Comparison of ENCODE assay signal across 8 cellular contexts in genomic region chr16:50747206-50747956, GRCh38. TPM values are rescaled to one million over a fixed set of nuclear protein-coding genes. Genes with fewer than 3 reads are reported as not detected.
DNase-seq lines count a peak whose midpoint lies in the region; ATAC-seq, FAIRE-seq and TF ChIP-seq lines count a peak whose summit lies in the region.

No MANE protein-coding gene starts in this region.

- H3F3A ChIP-seq in PC-9 (ENCODE audit: insufficient read depth, low read depth), result peaks cover 14% of the 10 kb centered on the region

- H4K20me1 ChIP-seq in PC-9 (ENCODE audit: insufficient read depth), result no peaks in the 10 kb centered on the region
- H4K20me1 ChIP-seq in H1 (replicated peaks in 1 of 2; ENCODE audit: control insufficient read depth in 1 of 2, insufficient read depth in 2 of 2, low read length in 2 of 2), result no peaks in the 10 kb centered on the region

- H3K4me1 Mint-ChIP-seq in osteocyte (ENCODE audit: unreplicated experiment), result peaks cover 13% of the 10 kb centered on the region

- H3K9me3 Mint-ChIP-seq in osteocyte (ENCODE audit: unreplicated experiment), result no peaks in the 10 kb centered on the region

- H3K4ac ChIP-seq in H1 (replicated peaks; ENCODE audit: insufficient read length, low read depth, low read length), result no peak overlapping the region

- no TSS peak for BruUV-seq in PC-9 (replicated peaks; lab: Mats Ljungman, UMichigan)

- H3K36me3 ChIP-seq in PC-9 (ENCODE audit: low read depth) (no peaks in the 10 kb centered on the region), H1 (ENCODE audit: control insufficient read depth in 2 of 4, insufficient read depth in 4 of 4, low read length in 3 of 4) (no peaks in the 10 kb centered on the region; a peak in 1 of 8 replicates)

- POLR2A ChIA-PET in PC-9 (lab: Charles Lee; ENCODE audit: unreplicated experiment), result no interaction called here
- POLR2A ChIA-PET in H1 (lab: Charles Lee; ENCODE audit: partially characterized antibody), result no interaction called here
- POLR2A ChIA-PET in HEK293T (lab: Yijun Ruan, JAX), result no interaction called here

- H3K27me3 Mint-ChIP-seq in osteocyte (ENCODE audit: unreplicated experiment), result no peaks in the 10 kb centered on the region

- H3K9me3 ChIP-seq in PC-9 (ENCODE audit: insufficient read depth, low read depth) (no peaks in the 10 kb centered on the region), H1 (ENCODE audit: insufficient read depth in 2 of 2, low read depth in 1 of 2, low read length in 1 of 2) (no peaks in the 10 kb centered on the region)

- ATAC-seq in HG02943 (IDR thresholded peaks at IDR 0.05; ENCODE audit: low read depth, unreplicated experiment), result peak; percentile 50

- CTCF ChIA-PET in PC-9 (lab: Charles Lee), result interaction anchor here (1.3 kb wide), 1 partner anchor 82 kb away, joined by 4 read pairs; no protein-coding TSS in a partner anchor
- CTCF ChIA-PET in H1 (lab: Charles Lee; ENCODE audit: partially characterized antibody), result interaction anchor here (0.8 to 4.8 kb wide), 9 partner anchors 28 to 112 kb away, joined by 3 to 42 read pairs (median 5); no protein-coding TSS in a partner anchor
- CTCF ChIA-PET in HEK293T (lab: Yijun Ruan, JAX), result interaction anchor here (0.6 to 1.4 kb wide), 2 partner anchors 55 to 75 kb away, joined by 3 to 6 read pairs; no protein-coding TSS in a partner anchor

- no peak overlapping the region for H3K4me3 Mint-ChIP-seq in osteocyte (ENCODE audit: unreplicated experiment)

- H4K8ac ChIP-seq in H1 (ENCODE audit: extremely low read depth, insufficient read depth, low read length), result no peak overlapping the region

- no peaks in the 10 kb centered on the region for H3K79me1 ChIP-seq in H1 (ENCODE audit: low read depth, low read length)

- no peak overlapping the region for H2AFZ ChIP-seq in PC-9
- H2AFZ ChIP-seq in H1 (ENCODE audit: low read length), result no peak overlapping the region

- H3K9me2 ChIP-seq in PC-9 (ENCODE audit: insufficient read depth), result no peaks in the 10 kb centered on the region

- no peak for TF ChIP-seq EP300 in H1 (IDR thresholded peaks at IDR 0.05; ENCODE audit: borderline replicate concordance in 1 of 2, low read depth in 2 of 2, low read length in 2 of 2)

- no peak overlapping the region for H3K4me2 ChIP-seq in PC-9
- no peak overlapping the region for H3K4me2 ChIP-seq in H1 (ENCODE audit: insufficient read depth in 1 of 2, low read depth in 2 of 2, low read length in 2 of 2)

- no peak for TF ChIP-seq POLR2A in H1 (IDR thresholded peaks at IDR 0.05; ENCODE audit: control extremely low read depth in 1 of 2, low read depth in 2 of 2, low read length in 2 of 2)

- TF ChIP-seq CTCF in GM12864 (IDR thresholded peaks at IDR 0.05; ENCODE audit: low read depth, low read length, missing control alignments), result peak; percentile 53
- TF ChIP-seq CTCF in PC-9 (conservative IDR thresholded peaks at IDR 0.05), result peak; percentile 68
- TF ChIP-seq CTCF in H1 (IDR thresholded peaks at IDR 0.05; ENCODE audit: control extremely low read depth in 1 of 3, insufficient read depth in 1 of 3, low read depth in 1 of 3, low read length in 3 of 3), result peak in 1 of 3 experiments; percentile 25; a peak in 2 of 4 replicates
- peak; percentile 37 for TF ChIP-seq CTCF in osteocyte (IDR thresholded peaks at IDR 0.05)

- WGBS in H1 (ENCODE audit: extremely low coverage in 1 of 2, insufficient coverage in 1 of 2, insufficient read length in 1 of 2, insufficient replicate concordance in 2 of 2, low coverage in 1 of 2, low lambda C conversion rate in 2 of 2, missing lambda C conversion rate in 1 of 2), 2 experiments, result 87% methylated on average over 7 of the region's 7 CpGs; no CpG with 5 or more reads in 1 of the 2 experiments

- no peak overlapping the region for H3K9ac ChIP-seq in H1 (replicated peaks in 1 of 4; ENCODE audit: extremely low read depth in 1 of 4, low read depth in 3 of 4, low read length in 3 of 4)

- no peak overlapping the region for H2BK20ac ChIP-seq in H1 (ENCODE audit: low read length)

- no peak overlapping the region for H3K56ac ChIP-seq in H1 (replicated peaks; ENCODE audit: insufficient read length, low read depth, low read length)

- intact Hi-C loops in PC-9 (cut with micrococcal nuclease; ENCODE audit: unreplicated experiment), result loop anchor here (1.0 to 10.0 kb wide), 3 partner anchors 82 to 375 kb away; partner anchors contain the start of gene NKD1

- no peak overlapping the region for H3K23ac ChIP-seq in H1 (ENCODE audit: insufficient read length)

- H3K4me3 ChIP-seq in GM12864 (ENCODE audit: low read depth, low read length), result peak overlapping the region; percentile 18; the same call in 1 of the 2 replicates
- no peak overlapping the region for H3K4me3 ChIP-seq in PC-9
- no peak overlapping the region for H3K4me3 ChIP-seq in H1 (ENCODE audit: extremely low read depth in 1 of 4, insufficient read depth in 2 of 4, low read depth in 3 of 4, low read length in 4 of 4)

- peaks cover 20% of the 10 kb centered on the region for H3K36me3 Mint-ChIP-seq in osteocyte (ENCODE audit: unreplicated experiment)

- peaks cover 24% of the 10 kb centered on the region for H3K4me1 ChIP-seq in PC-9 (replicated peaks; ENCODE audit: insufficient read depth)
- peaks cover 0 to 8% (median 5%) of the 10 kb centered on the region in 4 experiments; a peak in 3 of 7 replicates for H3K4me1 ChIP-seq in H1 (replicated peaks in 1 of 4; ENCODE audit: control insufficient read depth in 3 of 4, insufficient read depth in 4 of 4, low read length in 3 of 4)

- FAIRE-seq in H1 (lab: Jason Lieb, UNC), result peak; percentile 81

- H3K27ac Mint-ChIP-seq in osteocyte (ENCODE audit: unreplicated experiment), result no peak overlapping the region

- H2AK5ac ChIP-seq in H1 (ENCODE audit: low read depth, low read length), result no peak overlapping the region

- no peak overlapping the region for H4K5ac ChIP-seq in H1 (ENCODE audit: insufficient read length, low read depth, low read length)

- DNase-seq in A172 (ENCODE audit: low spot score) (peak; percentile 13), GM12864 (ENCODE audit: low read depth) (peak; percentile 33), PC-9 (peak in 1 of 2 experiments; percentile 43), H1 (ENCODE audit: low read depth in 1 of 2, low spot score in 2 of 2) (no peak), osteocyte (ENCODE audit: extremely low spot score, unreplicated experiment) (no peak), HEK293T (ENCODE audit: extremely low spot score) (no peak), COR-L47 (lab: John Stamatoyannopoulos, UW) (no peak)

- H3K14ac ChIP-seq in H1 (ENCODE audit: insufficient read length), result no peak overlapping the region

- H3K23me2 ChIP-seq in H1 (ENCODE audit: low read depth, low read length), result no peaks in the 10 kb centered on the region

- H3K27ac ChIP-seq in PC-9 (no peak overlapping the region), H1 (ENCODE audit: low read depth, low read length) (no peak overlapping the region)

- no peak overlapping the region for H2BK120ac ChIP-seq in H1 (replicated peaks; ENCODE audit: low read depth, low read length)

- H2BK12ac ChIP-seq in H1 (ENCODE audit: low read depth, low read length), result no peak overlapping the region

- no peaks in the 10 kb centered on the region for H3K79me2 ChIP-seq in PC-9 (ENCODE audit: low read depth)
- H3K79me2 ChIP-seq in H1 (ENCODE audit: control insufficient read depth in 1 of 2, insufficient read depth in 2 of 2, low read length in 2 of 2), result no peaks in the 10 kb centered on the region

- H3K18ac ChIP-seq in H1 (ENCODE audit: extremely low read depth, low read length), result no peak overlapping the region

- TF ChIP-seq RAD21 in H1 (IDR thresholded peaks at IDR 0.05 in 1 of 2, conservative IDR thresholded peaks at IDR 0.05 in 1 of 2; ENCODE audit: low read depth in 2 of 2, low read length in 2 of 2), result peak; percentile 54

- H3K27me3 ChIP-seq in PC-9 (ENCODE audit: insufficient read depth, low read depth) (no peaks in the 10 kb centered on the region), H1 (replicated peaks in 1 of 4; ENCODE audit: control insufficient read depth in 3 of 4, extremely low read depth in 1 of 4, insufficient read depth in 3 of 4, low read length in 3 of 4) (no peaks in the 10 kb centered on the region)

- H2BK5ac ChIP-seq in H1 (ENCODE audit: low read depth, low read length), result no peak overlapping the region

- H2BK15ac ChIP-seq in H1 (ENCODE audit: low read length), result no peak overlapping the region

- no peak overlapping the region for H4K91ac ChIP-seq in H1 (replicated peaks; ENCODE audit: insufficient read length, low read length)

TF ChIP-seq in H1, 55 proteins besides CTCF, POLR2A, EP300 and RAD21 (continues in another document):
- TF ChIP-seq SIN3A (conservative IDR thresholded peaks at IDR 0.05 in 1 of 2, IDR thresholded peaks at IDR 0.05 in 1 of 2; ENCODE audit: low read depth in 1 of 2, low read length in 2 of 2), result no peak
- TF ChIP-seq SIX5 (IDR thresholded peaks at IDR 0.05; ENCODE audit: low read depth, low read length), result no peak

TF ChIP-seq in HEK293T, 16 proteins besides CTCF, POLR2A, EP300 and RAD21:
- TF ChIP-seq HDGF (IDR thresholded peaks at IDR 0.05; ENCODE audit: borderline replicate concordance) (no peak), SUZ12 (IDR thresholded peaks at IDR 0.05) (no peak), ELF4 (IDR thresholded peaks at IDR 0.05) (no peak), NFRKB (IDR thresholded peaks at IDR 0.05) (no peak)

RNA-seq across cellular contexts. Expression of gene CYLD, which starts 5.5 kb away (rescaled TPM):
- 76.8 and 83.4 TPM in 2 replicates for total RNA-seq in A172 (2014; rRNA removed; shearing (Covaris generic))
- total RNA-seq in PC-9 (2021), result 12.6 and 19.0 TPM in 2 replicates
- total RNA-seq in H1 (2021; fragmentation: NEBNext Ultra II Directional; extraction: Animal tissue kit (Norgen Biotek cat#: 25700)), result 18.7 and 18.8 TPM in 2 replicates
- polyA plus RNA-seq in H1 (2011; rRNA removed), result 2.9 and 3.7 TPM in 2 replicates
- polyA plus RNA-seq in H1 (2011; cell fraction: cytosol; rRNA removed), result 4.9 TPM
- 3.4 TPM for polyA plus RNA-seq in H1 (2011; cell fraction: nucleus; rRNA removed)
- polyA plus RNA-seq in H1 (2012, experiment 1 of 2), result 4.2 to 8.5 TPM (median 6.2 TPM) in 4 replicates
- polyA plus RNA-seq in H1 (2012, experiment 2 of 2), result 0.43 TPM
- 5.9 TPM for polyA plus RNA-seq in H1 (2013, experiment 1 of 2)
- 7.9 TPM for polyA plus RNA-seq in H1 (2013, experiment 2 of 2)
- polyA minus RNA-seq in H1 (2011; rRNA and poly(A)+ RNA removed), result 8.3 and 9.6 TPM in 2 replicates
- 7.7 TPM for polyA minus RNA-seq in H1 (2011; cell fraction: cytosol; rRNA and poly(A)+ RNA removed)
- polyA minus RNA-seq in H1 (2011; cell fraction: nucleus; rRNA and poly(A)+ RNA removed), result 14.7 TPM
- 26.7 and 27.8 TPM in 2 replicates for total RNA-seq in osteocyte

RNA-seq across cellular contexts. Expression of gene NOD2, which starts 54.0 kb away (rescaled TPM):
- total RNA-seq in A172 (2014; rRNA removed; shearing (Covaris generic)), result not detected in 2 replicates
- 0.70 and 0.75 TPM in 2 replicates for total RNA-seq in PC-9 (2021)
- 0.37 and 1.1 TPM in 2 replicates for total RNA-seq in H1 (2021; fragmentation: NEBNext Ultra II Directional; extraction: Animal tissue kit (Norgen Biotek cat#: 25700))
- polyA plus RNA-seq in H1 (2011; rRNA removed), result 0.42 and 0.61 TPM in 2 replicates
- 0.27 TPM for polyA plus RNA-seq in H1 (2011; cell fraction: cytosol; rRNA removed)
- polyA plus RNA-seq in H1 (2011; cell fraction: nucleus; rRNA removed), result 0.34 TPM
- 0.11 to 0.43 TPM (median 0.21 TPM) in 4 replicates for polyA plus RNA-seq in H1 (2012, experiment 1 of 2)
- 0.04 TPM for polyA plus RNA-seq in H1 (2012, experiment 2 of 2)
- polyA plus RNA-seq in H1 (2013, experiment 1 of 2), result 0.28 TPM
- polyA plus RNA-seq in H1 (2013, experiment 2 of 2), result 0.24 TPM
- 0.66 and 1.0 TPM in 2 replicates for polyA minus RNA-seq in H1 (2011; rRNA and poly(A)+ RNA removed)
- 1.2 TPM for polyA minus RNA-seq in H1 (2011; cell fraction: cytosol; rRNA and poly(A)+ RNA removed)
- polyA minus RNA-seq in H1 (2011; cell fraction: nucleus; rRNA and poly(A)+ RNA removed), result 1.2 TPM
- total RNA-seq in osteocyte, result not detected in 2 replicates

Comparison
In these comparisons a context has a peak if more than half of its experiments do, and no peak if none do; other contexts are left out.
1. DNase-seq: peak in A172 (single experiment) and GM12864 (single experiment); none in H1 (0 of 2), osteocyte (single experiment), HEK293T (single experiment) and COR-L47 (single experiment).